ENCODE assay signal across 1 cellular context in genomic region chr22:18000441-18001039, GRCh38.
TF ChIP-seq lines count a peak whose summit lies in the region.

No MANE protein-coding gene starts in this region.

TF ChIP-seq in HepG2, 621 proteins besides CTCF, POLR2A, EP300 and RAD21 (continued from another document and continues in another):
- TF ChIP-seq ZNF687 (CRISPR knock-in tag; IDR thresholded peaks at IDR 0.05) (peak; percentile 65), TIGD3 (CRISPR knock-in tag; IDR thresholded peaks at IDR 0.05; ENCODE audit: borderline replicate concordance) (no peak), ZBTB26 (CRISPR knock-in tag; IDR thresholded peaks at IDR 0.05; ENCODE audit: borderline replicate concordance) (0 out of 2 replicates have a peak, but pooled peaks have one; percentile 51), ARHGAP35 (CRISPR knock-in tag; IDR thresholded peaks at IDR 0.05; ENCODE audit: borderline replicate concordance) (no peak), ZNF280B (CRISPR knock-in tag; IDR thresholded peaks at IDR 0.05; ENCODE audit: borderline replicate concordance) (no peak), SMAD3 (CRISPR knock-in tag; IDR thresholded peaks at IDR 0.05) (no peak), ZNF232 (CRISPR knock-in tag; IDR thresholded peaks at IDR 0.05; ENCODE audit: borderline replicate concordance) (no peak), KAT8 (CRISPR knock-in tag; IDR thresholded peaks at IDR 0.05) (no peak), ZNF24 (IDR thresholded peaks at IDR 0.05) (no peak), ZNF574 (CRISPR knock-in tag; IDR thresholded peaks at IDR 0.05) (no peak), ZNF30 (CRISPR knock-in tag; IDR thresholded peaks at IDR 0.05) (no peak), MIXL1 (CRISPR knock-in tag; IDR thresholded peaks at IDR 0.05) (no peak), ZSCAN21 (CRISPR knock-in tag; IDR thresholded peaks at IDR 0.05; ENCODE audit: borderline replicate concordance) (0 out of 2 replicates have a peak, but pooled peaks have one; percentile 9), ZNF44 (CRISPR knock-in tag; IDR thresholded peaks at IDR 0.05) (no peak), ZNF768 (CRISPR knock-in tag; IDR thresholded peaks at IDR 0.05) (peak; percentile 27; the same call in 1 of the 2 replicates), ZBTB7A (CRISPR knock-in tag; IDR thresholded peaks at IDR 0.05) (0 out of 2 replicates have a peak, but pooled peaks have one; percentile 1), SP2 (CRISPR knock-in tag; IDR thresholded peaks at IDR 0.05) (peak; percentile 18; the same call in 1 of the 2 replicates), ZBTB7B (CRISPR knock-in tag; IDR thresholded peaks at IDR 0.05) (0 out of 2 replicates have a peak, but pooled peaks have one; percentile 36), ZNF674 (CRISPR knock-in tag; IDR thresholded peaks at IDR 0.05; ENCODE audit: low read depth) (no peak), AGO2 (optimal IDR thresholded peaks at IDR 0.05; ENCODE audit: low read depth, low read length) (no peak), IKZF5 (CRISPR knock-in tag; IDR thresholded peaks at IDR 0.05) (0 out of 2 replicates have a peak, but pooled peaks have one; percentile 10), CSRNP2 (CRISPR knock-in tag; conservative IDR thresholded peaks at IDR 0.05; ENCODE audit: low read depth) (no peak), SMYD3 (CRISPR knock-in tag; IDR thresholded peaks at IDR 0.05) (no peak), MYPOP (CRISPR knock-in tag; IDR thresholded peaks at IDR 0.05) (peak; percentile 76; the same call in 1 of the 2 replicates), ZNF143 (CRISPR knock-in tag; IDR thresholded peaks at IDR 0.05) (peak; percentile 70), ZNF18 (CRISPR knock-in tag; IDR thresholded peaks at IDR 0.05; ENCODE audit: insufficient replicate concordance) (no peak), ZFX (CRISPR knock-in tag; IDR thresholded peaks at IDR 0.05; ENCODE audit: low read depth) (0 out of 2 replicates have a peak, but pooled peaks have one; percentile 25), POGZ (CRISPR knock-in tag; IDR thresholded peaks at IDR 0.05) (no peak), ZNF816 (CRISPR knock-in tag; IDR thresholded peaks at IDR 0.05; ENCODE audit: borderline replicate concordance) (no peak), LBX2 (CRISPR knock-in tag; IDR thresholded peaks at IDR 0.05; ENCODE audit: borderline replicate concordance) (no peak), ZFP82 (CRISPR knock-in tag; IDR thresholded peaks at IDR 0.05; ENCODE audit: borderline replicate concordance) (no peak), FOXP1 (IDR thresholded peaks at IDR 0.05) (no peak), FOXP1 (CRISPR knock-in tag; IDR thresholded peaks at IDR 0.05) (no peak), TBX2 (CRISPR knock-in tag; IDR thresholded peaks at IDR 0.05; ENCODE audit: borderline replicate concordance) (no peak), AKNA (CRISPR knock-in tag; IDR thresholded peaks at IDR 0.05; ENCODE audit: borderline replicate concordance) (no peak), ZNF367 (CRISPR knock-in tag; IDR thresholded peaks at IDR 0.05; ENCODE audit: borderline replicate concordance) (no peak)
